ENCODE assay signal across 15 cellular contexts in genomic region chr6:122799916-122800701, GRCh38. TPM values are rescaled to one million over a fixed set of nuclear protein-coding genes. Genes with fewer than 3 reads are reported as not detected.
A peak's percentile ranks its signal among the peaks of the same experiment; 100 is the strongest.
DNase-seq lines count a peak whose midpoint lies in the region; ATAC-seq, FAIRE-seq and TF ChIP-seq lines count a peak whose summit lies in the region.
"Had no signal": no experiment of that assay in that cellular context is flagged by ENCODE, and none has a peak within 500 bp of the region (broad histone marks: within the 10 kb centered on the region; RNA-seq: fewer than 3 reads in every experiment).

No MANE protein-coding gene starts in this region.

- TF ChIP-seq CTCF in A673 (conservative IDR thresholded peaks at IDR 0.05; ENCODE audit: low read depth, low read length) (no peak), mucosa of descending colon (IDR thresholded peaks at IDR 0.05) (no peak)

- CTCF ChIA-PET in A673 (lab: Charles Lee): no interaction called here
- CTCF ChIA-PET in activated naive CD4-positive, alpha-beta T cell treated with anti-CD3 and anti-CD28 coated beads for 36 hours (lab: Charles Lee): interaction anchor here (0.7 kb wide), 1 partner anchor 27 kb away, joined by 3 read pairs; no protein-coding TSS in a partner anchor

- H3K9me3 Mint-ChIP-seq in activated naive CD4-positive, alpha-beta T cell treated with anti-CD3 and anti-CD28 coated beads for 36 hours: no peaks in the 10 kb centered on the region
- H3K9me3 Mint-ChIP-seq: activated T-helper 2 cell treated with anti-CD3 and anti-CD28 coated beads, Interferon-gamma antibody, Interleukin-2, Interleukin-4, amounts not matched to agents 10 μg/mL and 5 μg/mL and 100 μg/mL, durations not matched to agents 14 hours and 24 hours and 36 hours had no signal

- peak; percentile 88 for FAIRE-seq in endometrium (lab: Jason Lieb, UNC)

- POLR2A ChIA-PET in A673 (lab: Charles Lee; ENCODE audit: low non-redundant PET): no interaction called here

- H3K27me3 ChIP-seq in A673 (replicated peaks; ENCODE audit: insufficient read depth, low read depth, low read length, poor library complexity): no peaks in the 10 kb centered on the region
- H3K27me3 ChIP-seq: upper lobe of left lung had no signal

- no peaks in the 10 kb centered on the region for H3K9me3 ChIP-seq in A673 (ENCODE audit: low read depth, low read length, poor library complexity, severe bottlenecking)
- no peaks in the 10 kb centered on the region for H3K9me3 ChIP-seq in mucosa of descending colon
- H3K9me3 ChIP-seq: upper lobe of left lung had no signal

- H3K4me1 ChIP-seq in A673 (ENCODE audit: insufficient read depth, low read length, poor library complexity, severe bottlenecking) (peaks cover 16% of the 10 kb centered on the region), mucosa of descending colon (ENCODE audit: low read depth) (peaks cover 25% of the 10 kb centered on the region)

- BruUV-seq in A673 (replicated peaks; lab: Mats Ljungman, UMichigan): no TSS peak

- no peak overlapping the region for H3K4me3 Mint-ChIP-seq in activated naive CD4-positive, alpha-beta T cell treated with anti-CD3 and anti-CD28 coated beads for 36 hours
- H3K4me3 Mint-ChIP-seq: activated CD8-positive, alpha-beta T cell treated with anti-CD3 and anti-CD28 coated beads, Interleukin-2, amount 10 ng/mL, durations not matched to agents 7 days and 5 days had no signal

- intact Hi-C loops in A673 (cut with micrococcal nuclease; ENCODE audit: unreplicated experiment) (no loop called here), mucosa of descending colon (cut with DNase I, micrococcal nuclease) (no loop called here)
- intact Hi-C loops in activated naive CD4-positive, alpha-beta T cell treated with anti-CD3 and anti-CD28 coated beads for 36 hours (cut with micrococcal nuclease): no loop called here

- ATAC-seq in mucosa of descending colon (peak; percentile 64), GM19395 (IDR thresholded peaks at IDR 0.05; ENCODE audit: unreplicated experiment) (no peak)
- ATAC-seq: activated CD8-positive, alpha-beta T cell treated with anti-CD3 and anti-CD28 coated beads, Interleukin-2, amount 10 ng/mL, durations not matched to agents 7 days and 5 days had no signal

- peaks cover 3% of the 10 kb centered on the region for H3K27me3 Mint-ChIP-seq in activated naive CD4-positive, alpha-beta T cell treated with anti-CD3 and anti-CD28 coated beads for 36 hours (ENCODE audit: low read depth)

- H3K4me1 Mint-ChIP-seq in activated naive CD4-positive, alpha-beta T cell treated with anti-CD3 and anti-CD28 coated beads for 36 hours (ENCODE audit: low read depth): peaks cover 5% of the 10 kb centered on the region

- peak overlapping the region; percentile 7 for H3K27ac ChIP-seq in A673 (ENCODE audit: low read depth, low read length, poor library complexity, severe bottlenecking)
- H3K27ac ChIP-seq: upper lobe of left lung had no signal

- DNase-seq in A673 (ENCODE audit: low spot score) (no peak), NCI-H69 (lab: John Stamatoyannopoulos, UW) (peak; percentile 66), mucosa of descending colon (peak in 1 of 3 donors; percentile 40), SKM-1 treated with dmso at 0.1 percent for 144 hours (lab: John Stamatoyannopoulos, UW; ENCODE audit: unreplicated experiment) (no peak)
- DNase-seq in stimulated activated CD4-positive, alpha-beta T cell treated with anti-CD3 and anti-CD28 coated beads, Interleukin-2, amount 100 ng/mL, for 24 hours: no peak
- DNase-seq in activated naive CD4-positive, alpha-beta T cell treated with anti-CD3 and anti-CD28 coated beads for 36 hours: no peak
- DNase-seq: activated CD8-positive, alpha-beta T cell treated with anti-CD3 and anti-CD28 coated beads, Interleukin-2, amount 10 ng/mL, durations not matched to agents 7 days and 5 days; NCI-H1417; Right ventricle myocardium superior; stimulated activated CD4-positive, alpha-beta T cell treated with anti-CD3 and anti-CD28 coated beads, Interleukin-1b, Interleukin-23, amount 100 ng/mL, for 48 hours; upper lobe of left lung had no signal

- no peak overlapping the region for H3K4me3 ChIP-seq in A673 (ENCODE audit: low read depth, low read length, poor library complexity, severe bottlenecking)
- H3K4me3 ChIP-seq in mucosa of descending colon: no peak overlapping the region
- H3K4me3 ChIP-seq: upper lobe of left lung had no signal

- H3K36me3 ChIP-seq in A673 (ENCODE audit: insufficient read depth, low read length, poor library complexity, severe bottlenecking) (no peaks in the 10 kb centered on the region), mucosa of descending colon (ENCODE audit: low read depth) (no peaks in the 10 kb centered on the region)
- H3K36me3 ChIP-seq: upper lobe of left lung had no signal

- H3K27ac Mint-ChIP-seq in activated naive CD4-positive, alpha-beta T cell treated with anti-CD3 and anti-CD28 coated beads for 36 hours: no peak overlapping the region
- H3K27ac Mint-ChIP-seq: activated CD8-positive, alpha-beta T cell treated with anti-CD3 and anti-CD28 coated beads, Interleukin-2, amount 10 ng/mL, durations not matched to agents 7 days and 5 days; activated T-helper 2 cell treated with anti-CD3 and anti-CD28 coated beads, Interferon-gamma antibody, Interleukin-2, Interleukin-4, amounts not matched to agents 10 μg/mL and 5 μg/mL and 100 μg/mL, durations not matched to agents 14 hours and 24 hours and 36 hours had no signal

- H3K36me3 Mint-ChIP-seq in activated naive CD4-positive, alpha-beta T cell treated with anti-CD3 and anti-CD28 coated beads for 36 hours (ENCODE audit: low read depth): no peaks in the 10 kb centered on the region

RNA-seq across cellular contexts. Expression of gene SMPDL3A, which starts 11.1 kb away (rescaled TPM):
- total RNA-seq in A673 (2021): 10.3 and 12.4 TPM in 2 replicates
- 100 to 1,000 TPM in 2 of 3 donors, 10 to 100 TPM in 1; 81.7 to 192 (median 158) TPM for total RNA-seq in mucosa of descending colon
- total RNA-seq in activated naive CD4-positive, alpha-beta T cell treated with anti-CD3 and anti-CD28 coated beads for 36 hours: under 1 TPM; 0.31 to 0.49 TPM
- total RNA-seq: activated CD8-positive, alpha-beta T cell treated with anti-CD3 and anti-CD28 coated beads, Interleukin-2, amount 10 ng/mL, durations not matched to agents 7 days and 5 days had no signal

RNA-seq across cellular contexts. Expression of gene FABP7, which starts 20.6 kb away (rescaled TPM):
- total RNA-seq in A673 (2021): 1.2 and 1.4 TPM in 2 replicates
- total RNA-seq in mucosa of descending colon: not detected
- total RNA-seq in activated naive CD4-positive, alpha-beta T cell treated with anti-CD3 and anti-CD28 coated beads for 36 hours: not detected
- total RNA-seq: activated CD8-positive, alpha-beta T cell treated with anti-CD3 and anti-CD28 coated beads, Interleukin-2, amount 10 ng/mL, durations not matched to agents 7 days and 5 days; activated T-helper 2 cell treated with anti-CD3 and anti-CD28 coated beads, Interferon-gamma antibody, Interleukin-2, Interleukin-4, amounts not matched to agents 10 μg/mL and 5 μg/mL and 100 μg/mL, durations not matched to agents 14 hours and 24 hours and 36 hours; osteocyte; Right ventricle myocardium superior; upper lobe of left lung had no signal
